Comparison of ENCODE assay signal across 24 cellular contexts in the genomic region with DNA sequence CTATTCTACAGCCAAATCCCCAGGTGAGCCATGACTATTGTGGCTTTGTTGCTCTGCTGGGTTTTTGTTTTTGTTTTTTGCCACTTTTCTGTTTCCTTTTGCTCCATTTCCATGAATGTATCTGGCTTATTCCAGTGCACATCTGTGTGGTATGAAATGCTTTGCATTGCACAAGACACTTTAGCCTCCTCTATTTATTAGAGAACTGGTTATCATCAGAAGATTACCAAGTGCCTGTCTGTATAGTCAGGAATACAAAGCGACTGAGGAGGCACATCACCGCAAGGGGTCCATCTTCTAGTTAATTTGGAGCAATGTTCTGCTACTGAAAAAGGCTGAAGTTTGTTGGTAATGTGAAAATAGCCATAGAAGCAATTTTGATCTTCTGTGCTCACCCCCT.
"Had no signal": no experiment of that assay in that cellular context is flagged by ENCODE, and none has a peak within 500 bp of the region (broad histone marks: within the 10 kb centered on the region; RNA-seq: fewer than 3 reads in every experiment).

No MANE protein-coding gene starts in this region.

- H3K9me3 ChIP-seq: ovary, psoas muscle, right lobe of liver, sigmoid colon, stomach, thoracic aorta, thyroid gland, tibial nerve, upper lobe of left lung had no signal

- H3K4me1 ChIP-seq: neural progenitor cell, parathyroid adenoma, psoas muscle, right lobe of liver, stomach, thyroid gland, tibial nerve, upper lobe of left lung had no signal

- H3K4me2 ChIP-seq: neural progenitor cell had no signal

- H2AFZ ChIP-seq: neural progenitor cell, parathyroid adenoma had no signal

- H3K36me3 ChIP-seq: neural progenitor cell, ovary, right lobe of liver, sigmoid colon, stomach, thoracic aorta, thyroid gland, tibial nerve, upper lobe of left lung had no signal

- H3K27me3 ChIP-seq: neural progenitor cell, ovary, right lobe of liver, sigmoid colon, stomach, thyroid gland, tibial nerve, upper lobe of left lung had no signal

- H3K4me3 ChIP-seq: neural progenitor cell, ovary, psoas muscle, right lobe of liver, sigmoid colon, stomach, thoracic aorta, thyroid gland, tibial nerve, upper lobe of left lung had no signal

- H3K9ac ChIP-seq: neural progenitor cell, parathyroid adenoma had no signal

- H3K79me2 ChIP-seq: parathyroid adenoma had no signal

- DNase-seq: natural killer cell; occipital lobe; ovary; posterior cingulate gyrus; psoas muscle; right cardiac atrium; right lobe of liver; sigmoid colon; small intestine; stimulated activated CD4-positive, alpha-beta T cell treated with anti-CD3 and anti-CD28 coated beads, Interleukin-15, amount 100 ng/mL, for 24 hours; stimulated activated CD4-positive, alpha-beta T cell treated with anti-CD3 and anti-CD28 coated beads, Interleukin-2, amount 100 ng/mL, for 24 hours; stimulated activated CD4-positive, alpha-beta T cell treated with anti-CD3 and anti-CD28 coated beads, Interleukin-2, amount 100 ng/mL, for 48 hours; stimulated activated CD4-positive, alpha-beta T cell treated with anti-CD3 and anti-CD28 coated beads, Interleukin-4, amount 100 ng/mL, for 24 hours; stimulated activated naive B cell treated with anti-CD40 and anti-IgM and Interleukin-4, amounts not matched to agents 10 μg/mL and 1 μg/mL and 100 μg/mL, for 72 hours; stimulated activated naive CD4-positive, alpha-beta T cell treated with Interleukin-2 at 50 U/mL for 16 hours; stomach; thyroid gland; trophoblast cell; upper lobe of left lung had no signal

- H3K27ac ChIP-seq: neural progenitor cell, ovary, parathyroid adenoma, psoas muscle, right lobe of liver, sigmoid colon, stomach, thoracic aorta, thyroid gland, tibial nerve, upper lobe of left lung had no signal

- ATAC-seq: natural killer cell; psoas muscle; right cardiac atrium; right lobe of liver; stimulated activated effector memory CD8-positive, alpha-beta T cell treated with anti-CD3 and anti-CD28 coated beads, Interleukin-12 subunit alpha, Interleukin-12 subunit beta, amount 100 ng/mL, for 72 hours; stimulated activated naive B cell treated with anti-CD40 and anti-IgM and Interleukin-4, amounts not matched to agents 10 μg/mL and 1 μg/mL and 100 μg/mL, for 72 hours had no signal
